In the genomic region with DNA sequence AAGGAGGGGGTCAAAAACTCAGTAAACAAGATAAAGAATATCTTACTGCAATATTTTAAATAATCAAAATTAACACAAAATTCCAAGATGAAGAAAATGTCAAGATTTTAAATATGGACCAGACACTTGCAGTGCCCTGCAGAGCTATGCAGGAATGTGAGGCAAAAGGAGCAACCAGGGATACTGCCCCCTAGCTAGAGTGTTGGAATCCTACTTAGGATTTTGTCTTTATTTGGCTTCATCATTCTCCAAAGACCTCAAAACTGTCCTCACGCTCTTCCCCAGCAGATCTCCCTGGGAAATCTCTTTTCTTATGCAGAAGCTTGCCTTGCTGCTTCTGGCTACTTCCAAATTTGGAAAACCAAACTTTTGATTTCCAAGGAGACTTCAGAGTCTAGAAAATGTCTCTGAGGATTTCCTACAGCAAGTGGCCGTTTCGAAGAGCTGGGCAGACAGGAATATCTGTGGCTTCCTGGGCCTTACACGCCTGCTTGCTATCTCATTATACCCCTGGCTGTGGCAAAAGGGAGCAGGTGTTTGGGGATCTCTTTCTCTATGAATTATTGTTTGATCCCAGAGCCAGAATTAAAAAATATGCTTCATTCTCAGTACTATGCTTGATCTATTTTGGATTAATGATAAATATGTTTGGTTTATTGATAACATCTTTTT, we compare ENCODE assay signal across 26 cellular contexts.
DNase-seq lines count a peak whose midpoint lies in the region; ATAC-seq and TF ChIP-seq lines count a peak whose summit lies in the region.
"Had no signal": no experiment of that assay in that cellular context is flagged by ENCODE, and none has a peak within 500 bp of the region (broad histone marks: within the 10 kb centered on the region; RNA-seq: fewer than 3 reads in every experiment).

No MANE protein-coding gene starts in this region.

- no peaks in the 10 kb centered on the region for H3K36me3 Mint-ChIP-seq in type B pancreatic cell

- peak overlapping the region; percentile 6; the same call in 1 of the 2 replicates for H2AFZ ChIP-seq in OCI-LY7 (ENCODE audit: low read length)

- POLR2A ChIA-PET in OCI-LY7 (lab: Charles Lee): interaction anchor here (0.6 to 1.2 kb wide), 3 partner anchors 9 to 1012 kb away, joined by 3 read pairs; no protein-coding TSS in a partner anchor

- no peaks in the 10 kb centered on the region for H4K20me1 ChIP-seq in OCI-LY7 (ENCODE audit: insufficient read depth, low read length)

- TF ChIP-seq CTCF in OCI-LY7 (conservative IDR thresholded peaks at IDR 0.05; ENCODE audit: low read length) (peak; percentile 39; the same call in 1 of the 2 replicates), fibroblast of villous mesenchyme (IDR thresholded peaks at IDR 0.05; ENCODE audit: insufficient read depth, low read depth, low read length) (peak; percentile 16), type B pancreatic cell (conservative IDR thresholded peaks at IDR 0.05) (peak; percentile 22)

- peaks cover 24% of the 10 kb centered on the region for H3K4me1 ChIP-seq in OCI-LY7 (ENCODE audit: insufficient read depth, low read length, poor library complexity, severe bottlenecking)
- H3K4me1 ChIP-seq: BE2C, esophagus squamous epithelium, left ventricle myocardium inferior, tibial artery had no signal

- no peak for ATAC-seq in Right ventricle myocardium inferior
- ATAC-seq: activated CD4-positive, CD25-positive, alpha-beta regulatory T cell treated with anti-CD3 and anti-CD28 coated beads, Interleukin-2, amount 50 U/mL, for 24 hours; activated CD8-positive, alpha-beta T cell treated with anti-CD3 and anti-CD28 coated beads, Interleukin-2, amount 10 ng/mL, durations not matched to agents 7 days and 5 days had no signal

- no peaks in the 10 kb centered on the region for H3K9me3 ChIP-seq in OCI-LY7 (ENCODE audit: low read length)
- H3K9me3 ChIP-seq: BE2C, esophagus squamous epithelium, left ventricle myocardium inferior, tibial artery had no signal

- H3K4me3 ChIP-seq in H7 (ENCODE audit: insufficient read depth, low read depth, low read length) (no peak overlapping the region), OCI-LY7 (ENCODE audit: low read depth, low read length, poor library complexity, severe bottlenecking) (no peak overlapping the region), fibroblast of villous mesenchyme (ENCODE audit: low read depth, low read length) (no peak overlapping the region)
- H3K4me3 ChIP-seq: esophagus squamous epithelium, left ventricle myocardium inferior, smooth muscle cell, tibial artery had no signal

- H3K27me3 Mint-ChIP-seq in type B pancreatic cell: peaks cover 31% of the 10 kb centered on the region
- H3K27me3 Mint-ChIP-seq: stimulated activated naive CD8-positive, alpha-beta T cell treated with anti-CD3 and anti-CD28 coated beads, Interleukin-15, Interleukin-2, amounts not matched to agents 100 ng/mL and 50 ng/mL, for 24 hours had no signal

- H3K36me3 ChIP-seq in H7 (replicated peaks; ENCODE audit: control insufficient read depth, insufficient read depth, low read length) (no peaks in the 10 kb centered on the region), OCI-LY7 (ENCODE audit: insufficient read depth, low read length) (no peaks in the 10 kb centered on the region)
- H3K36me3 ChIP-seq: BE2C, esophagus squamous epithelium, tibial artery had no signal

- H3K27ac Mint-ChIP-seq in type B pancreatic cell: no peak overlapping the region
- H3K27ac Mint-ChIP-seq: activated CD8-positive, alpha-beta T cell treated with anti-CD3 and anti-CD28 coated beads, Interleukin-2, amount 10 ng/mL, durations not matched to agents 7 days and 5 days; stimulated activated naive CD8-positive, alpha-beta T cell treated with anti-CD3 and anti-CD28 coated beads, Interleukin-15, Interleukin-2, amounts not matched to agents 100 ng/mL and 50 ng/mL, for 24 hours had no signal

- no peaks in the 10 kb centered on the region for H3K79me2 ChIP-seq in OCI-LY7 (ENCODE audit: insufficient read depth, low read depth, low read length)

- no peaks in the 10 kb centered on the region for H3K27me3 ChIP-seq in H7 (ENCODE audit: control insufficient read depth, insufficient read depth, low read length)
- H3K27me3 ChIP-seq: BE2C, esophagus squamous epithelium, tibial artery had no signal

- no TSS peak for BruUV-seq in OCI-LY7 (replicated peaks; lab: Mats Ljungman, UMichigan)

- H3K27ac ChIP-seq in OCI-LY7 (ENCODE audit: low read depth, low read length, poor library complexity, severe bottlenecking): no peak overlapping the region
- H3K27ac ChIP-seq: esophagus squamous epithelium, KMS-11, left ventricle myocardium inferior, tibial artery had no signal

- intact Hi-C loops in OCI-LY7 (cut with micrococcal nuclease; ENCODE audit: unreplicated experiment) (no loop called here), Right ventricle myocardium inferior (cut with DNase I) (no loop called here)

- DNase-seq in H7: peak; percentile 26
- DNase-seq in OCI-LY7 (ENCODE audit: low spot score): no peak
- DNase-seq in fibroblast of villous mesenchyme (ENCODE audit: low read depth): no peak
- DNase-seq in type B pancreatic cell (ENCODE audit: extremely low spot score, unreplicated experiment): no peak
- DNase-seq in NCI-H226: no peak
- DNase-seq in NCI-H1092 treated with DMSO at 0.1 percent for 48 hours (lab: John Stamatoyannopoulos, UW): no peak
- DNase-seq in Right ventricle myocardium inferior (ENCODE audit: missing footprints): no peak
- DNase-seq: activated CD8-positive, alpha-beta T cell treated with anti-CD3 and anti-CD28 coated beads, Interleukin-2, amount 10 ng/mL, durations not matched to agents 7 days and 5 days; activated naive CD4-positive, alpha-beta T cell; activated T-cell treated with anti-CD3 and anti-CD28 coated beads, Interleukin-2, amount 50 U/mL, for 1 hour; BE2C; caudate nucleus; esophagus squamous epithelium; glutamatergic neuron; GOT3; left ventricle myocardium inferior; midbrain; NCI-H1092; NCI-H2029 treated with DMSO at 0.1 percent for 48 hours; stimulated activated CD4-positive, alpha-beta T cell treated with anti-CD3 and anti-CD28 coated beads, Interleukin-4, amount 100 ng/mL, for 1 hour; T1000; tibial artery had no signal

- no peak overlapping the region for H3K4me3 Mint-ChIP-seq in type B pancreatic cell
- H3K4me3 Mint-ChIP-seq: activated CD8-positive, alpha-beta T cell treated with anti-CD3 and anti-CD28 coated beads, Interleukin-2, amount 10 ng/mL, durations not matched to agents 7 days and 5 days; stimulated activated naive CD8-positive, alpha-beta T cell treated with anti-CD3 and anti-CD28 coated beads, Interleukin-15, Interleukin-2, amounts not matched to agents 100 ng/mL and 50 ng/mL, for 24 hours had no signal

- no peaks in the 10 kb centered on the region for H3K9me3 Mint-ChIP-seq in type B pancreatic cell
- H3K9me3 Mint-ChIP-seq: stimulated activated naive CD8-positive, alpha-beta T cell treated with anti-CD3 and anti-CD28 coated beads, Interleukin-15, Interleukin-2, amounts not matched to agents 100 ng/mL and 50 ng/mL, for 24 hours had no signal

- H3K4me1 Mint-ChIP-seq in type B pancreatic cell (ENCODE audit: unreplicated experiment): peaks cover 17% of the 10 kb centered on the region

- H3K4me2 ChIP-seq in OCI-LY7 (ENCODE audit: low read length): no peak overlapping the region; the same call in 1 of the 2 replicates
- H3K4me2 ChIP-seq: KMS-11, smooth muscle cell had no signal

- CTCF ChIA-PET in OCI-LY7 (lab: Charles Lee; ENCODE audit: unreplicated experiment): no interaction called here

- H3K9me2 ChIP-seq in OCI-LY7 (ENCODE audit: insufficient read depth, low read length): no peaks in the 10 kb centered on the region; the same call in 1 of the 2 replicates
